8 cellular contexts compared by ENCODE assay signal in the genomic region with DNA sequence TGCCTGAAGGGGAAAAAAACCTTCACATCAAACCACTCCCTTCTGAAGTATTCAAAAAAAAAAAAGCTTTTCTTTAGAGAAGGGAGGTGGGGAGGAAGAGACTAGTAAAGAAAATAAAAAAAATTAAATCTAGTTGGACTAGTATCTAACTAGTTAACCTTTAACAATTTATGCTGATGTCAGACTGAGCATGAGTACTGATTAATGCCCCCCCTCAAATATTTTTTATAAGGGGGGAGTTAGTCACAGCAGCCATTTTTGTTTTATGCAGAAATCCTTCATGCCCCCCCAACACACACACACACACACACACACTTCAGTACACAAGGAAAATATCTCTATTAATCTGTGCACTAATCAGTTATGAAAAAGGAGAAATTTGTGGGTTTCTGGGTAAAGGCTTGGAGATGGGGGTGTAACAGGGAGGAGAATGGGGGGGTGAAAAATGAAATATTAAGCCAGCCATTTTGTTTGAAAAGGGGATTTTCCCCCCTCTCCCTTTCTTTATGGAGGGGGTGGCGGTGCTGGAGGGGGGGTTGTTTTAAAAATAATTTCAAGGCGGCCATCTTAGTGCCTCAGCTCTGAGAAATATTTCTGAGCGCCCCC. TPM values are rescaled to one million over a fixed set of nuclear protein-coding genes. Genes with fewer than 3 reads are reported as not detected.
DNase-seq lines count a peak whose midpoint lies in the region; ATAC-seq, FAIRE-seq and TF ChIP-seq lines count a peak whose summit lies in the region.

No MANE protein-coding gene starts in this region.

- no peaks in the 10 kb centered on the region for H3K9me3 Mint-ChIP-seq in endodermal cell
- H3K9me3 Mint-ChIP-seq in nephron progenitor cell: no peaks in the 10 kb centered on the region

- FAIRE-seq in TTC549 (lab: Jason Lieb, UNC): peak; percentile 17

- CTCF ChIA-PET in HEK293T (lab: Yijun Ruan, JAX): no interaction called here

- ATAC-seq in HG02840 (IDR thresholded peaks at IDR 0.05; ENCODE audit: low FRiP score, unreplicated experiment): no peak

- WGBS in endodermal cell (ENCODE audit: insufficient coverage in 1 of 2, insufficient read length in 1 of 2), 2 experiments: no CpG with 5 or more reads among the region's 3 CpGs

- H3K4me3 Mint-ChIP-seq in endodermal cell (no peak overlapping the region), nephron progenitor cell (no peak overlapping the region)

- H3K27me3 ChIP-seq in endodermal cell (ENCODE audit: control insufficient read depth, insufficient read depth, low read length, poor library complexity, severe bottlenecking): no peaks in the 10 kb centered on the region

- H3K27me3 Mint-ChIP-seq in endodermal cell (ENCODE audit: insufficient read depth) (peaks cover 8% of the 10 kb centered on the region), nephron progenitor cell (ENCODE audit: low read depth, poor library complexity) (no peaks in the 10 kb centered on the region)

- no peaks in the 10 kb centered on the region for H3K4me1 Mint-ChIP-seq in endodermal cell
- H3K4me1 Mint-ChIP-seq in nephron progenitor cell: peaks cover 5% of the 10 kb centered on the region

- POLR2A ChIA-PET in HEK293T (lab: Yijun Ruan, JAX): interaction anchor here (1.9 kb wide), 1 partner anchor 27 kb away, joined by 5 read pairs; the partner anchor contains the start of gene NAA38

- TF ChIP-seq CTCF in AG09309 (IDR thresholded peaks at IDR 0.05; ENCODE audit: control insufficient read depth, insufficient read depth, low read depth, low read length, missing control alignments) (no peak), endodermal cell (conservative IDR thresholded peaks at IDR 0.05) (no peak), nephron progenitor cell (IDR thresholded peaks at IDR 0.05) (no peak)

- DNase-seq in AG09309 (ENCODE audit: low read depth) (no peak), HEK293T (ENCODE audit: extremely low spot score) (no peak), endodermal cell (peak; percentile 20), posterior vena cava (ENCODE audit: low spot score) (peak; percentile 52), nephron progenitor cell (no peak), NCI-H524 treated with DMSO at 0.1 percent for 48 hours (lab: John Stamatoyannopoulos, UW) (no peak)

- peaks cover 9% of the 10 kb centered on the region for H3K4me1 ChIP-seq in endodermal cell (ENCODE audit: control insufficient read depth, insufficient read depth, low read length)

- peaks cover 31% of the 10 kb centered on the region for H3K36me3 ChIP-seq in endodermal cell (ENCODE audit: control insufficient read depth, insufficient read depth, low read length)

- H3K36me3 Mint-ChIP-seq in endodermal cell (ENCODE audit: low read depth) (peaks cover 3% of the 10 kb centered on the region), nephron progenitor cell (ENCODE audit: low read depth) (no peaks in the 10 kb centered on the region)

- H3K9ac ChIP-seq in endodermal cell (ENCODE audit: extremely low read depth, low read length, poor library complexity, severe bottlenecking): peak overlapping the region; percentile 26

- H3K4me3 ChIP-seq in AG09309 (ENCODE audit: control insufficient read depth, low read depth, low read length) (peak overlapping the region; percentile 52), endodermal cell (ENCODE audit: low read length) (peak overlapping the region; percentile 73)

- H3K27ac Mint-ChIP-seq in endodermal cell (peak overlapping the region; percentile 52), nephron progenitor cell (no peak overlapping the region)

- intact Hi-C loops in posterior vena cava (cut with DNase I): no loop called here

- H3K9me3 ChIP-seq in endodermal cell (ENCODE audit: control insufficient read depth, low read length): no peaks in the 10 kb centered on the region

- no peak overlapping the region for H3K27ac ChIP-seq in endodermal cell (ENCODE audit: low read depth, low read length)

TF ChIP-seq in HEK293T, 16 proteins besides CTCF, POLR2A, EP300 and RAD21:
- peak; percentile 61; the same call in 1 of the 2 replicates for TF ChIP-seq FOXM1 (IDR thresholded peaks at IDR 0.05; ENCODE audit: borderline replicate concordance)
- TF ChIP-seq BHLHE40 (IDR thresholded peaks at IDR 0.05; ENCODE audit: borderline replicate concordance): no peak
TF ChIP-seq in HEK293T: peak in this region for 1.

RNA-seq across cellular contexts. Expression of gene CHD3, which starts 4.7 kb away (rescaled TPM):
- total RNA-seq in endodermal cell (10 to 100 TPM; 55.0 to 64.1 TPM), posterior vena cava (100 to 1,000 TPM in 1 of 2 donors, 10 to 100 TPM in 1; 67.4 to 105 TPM)
- 66.3 TPM for polyA plus RNA-seq in endodermal cell (2013, experiment 1 of 2)
- 63.7 TPM for polyA plus RNA-seq in endodermal cell (2013, experiment 2 of 2)

RNA-seq across cellular contexts. Expression of gene CYB5D1, which starts 26.1 kb away (rescaled TPM):
- total RNA-seq in endodermal cell (10 to 100 TPM; 10.6 to 12.9 TPM), posterior vena cava (1 to 10 TPM; 8.9 TPM)
- polyA plus RNA-seq in endodermal cell (2013, experiment 1 of 2): 10.5 TPM
- polyA plus RNA-seq in endodermal cell (2013, experiment 2 of 2): 8.3 TPM

RNA-seq across cellular contexts. Expression of gene NAA38, which starts 26.5 kb away (rescaled TPM):
- total RNA-seq in endodermal cell (10 to 100 TPM; 38.9 to 44.8 TPM), posterior vena cava (10 to 100 TPM; 65.2 to 79.7 TPM)
- 65.6 TPM for polyA plus RNA-seq in endodermal cell (2013, experiment 1 of 2)
- polyA plus RNA-seq in endodermal cell (2013, experiment 2 of 2): 58.9 TPM

RNA-seq across cellular contexts. Expression of gene TMEM88, which starts 29.0 kb away (rescaled TPM):
- total RNA-seq in endodermal cell: 10 to 100 TPM; 16.8 to 26.8 TPM
- polyA plus RNA-seq in endodermal cell (2013, experiment 1 of 2): 24.6 TPM
- 22.9 TPM for polyA plus RNA-seq in endodermal cell (2013, experiment 2 of 2)
- total RNA-seq in posterior vena cava: 10 to 100 TPM; 17.5 to 26.1 TPM

RNA-seq across cellular contexts. Expression of gene RNF227, which starts 32.2 kb away (rescaled TPM):
- total RNA-seq in endodermal cell: 1 to 10 TPM; 1.1 to 1.6 TPM
- 2.7 TPM for polyA plus RNA-seq in endodermal cell (2013, experiment 1 of 2)
- polyA plus RNA-seq in endodermal cell (2013, experiment 2 of 2): 2.5 TPM
- total RNA-seq in posterior vena cava: 1 to 10 TPM; 1.1 to 1.5 TPM

Comparison
In these comparisons a context has a peak if more than half of its experiments do, and no peak if none do; other contexts are left out.
1. DNase-seq: peak in endodermal cell (single experiment) and posterior vena cava (single experiment); none in AG09309 (single experiment), HEK293T (single experiment), nephron progenitor cell (single experiment) and NCI-H524 treated with DMSO at 0.1 percent for 48 hours (single experiment).